8 cellular contexts compared by ENCODE assay signal in the genomic region with DNA sequence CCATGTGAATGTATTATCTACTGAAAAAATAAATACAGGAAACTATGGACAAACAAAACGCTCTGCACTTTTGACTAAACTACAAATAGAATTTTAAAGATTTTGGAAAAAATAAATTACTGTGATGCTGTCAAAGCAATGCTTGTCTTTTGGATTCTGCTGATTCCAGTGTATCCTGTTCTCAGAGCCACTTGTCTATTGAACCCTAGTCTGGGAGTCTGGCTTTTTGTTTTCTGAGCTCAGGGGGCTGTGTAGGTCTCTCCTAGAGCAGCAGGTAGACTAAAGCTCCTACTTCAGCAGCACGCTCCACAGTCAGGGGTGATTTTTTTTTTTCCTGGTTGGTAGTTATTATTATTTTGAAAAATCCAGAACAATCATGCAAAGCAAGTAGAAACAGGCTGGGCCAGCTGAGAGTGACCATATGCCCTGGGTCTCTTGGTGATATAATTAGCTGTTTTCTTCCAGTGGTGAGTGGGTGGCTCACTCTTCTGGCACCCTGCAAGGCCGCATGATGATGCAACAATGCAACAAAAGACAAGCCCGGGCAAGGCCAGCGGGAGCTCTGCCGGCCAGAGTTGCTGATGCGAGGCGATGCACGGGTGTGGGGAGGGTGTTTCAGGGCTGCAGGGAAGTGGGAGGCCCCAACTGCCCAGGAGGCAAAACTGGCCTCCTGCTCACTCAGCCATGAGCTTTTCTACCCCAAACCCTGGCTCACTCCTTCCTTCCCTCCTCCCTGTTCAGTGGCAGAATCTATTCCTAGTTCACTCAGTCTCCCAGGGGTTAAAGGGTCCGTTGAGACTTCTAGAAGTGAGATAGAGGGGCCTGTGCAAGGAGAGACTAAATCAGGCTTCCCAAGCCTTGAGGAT. TPM values are rescaled to one million over a fixed set of nuclear protein-coding genes. Genes with fewer than 3 reads are reported as not detected.
DNase-seq lines count a peak whose midpoint lies in the region; FAIRE-seq and TF ChIP-seq lines count a peak whose summit lies in the region.

No MANE protein-coding gene starts in this region.

- H3K4me2 ChIP-seq in MM.1S (ENCODE audit: low read depth, low read length) (peak overlapping the region; percentile 57; the same call in 1 of the 2 replicates), neural progenitor cell (peak overlapping the region; percentile 60)

- H3K4me1 ChIP-seq in MM.1S (ENCODE audit: low read length) = peaks cover 30% of the 10 kb centered on the region
- H3K4me1 ChIP-seq in neural progenitor cell = peaks cover 50% of the 10 kb centered on the region

- H3K4me1 Mint-ChIP-seq in neural progenitor cell = peaks cover 45% of the 10 kb centered on the region

- no peak for TF ChIP-seq CTCF in GM06990 (IDR thresholded peaks at IDR 0.05; ENCODE audit: insufficient read depth, low read length, poor library complexity, severe bottlenecking)
- no peak for TF ChIP-seq CTCF in MM.1S (IDR thresholded peaks at IDR 0.05; ENCODE audit: low read length)
- TF ChIP-seq CTCF in neural progenitor cell (IDR thresholded peaks at IDR 0.05) = no peak

- H3F3A ChIP-seq in MM.1S (ENCODE audit: insufficient read depth, low read length) = peaks cover 18% of the 10 kb centered on the region
- peaks cover 27% of the 10 kb centered on the region for H3F3A ChIP-seq in neural progenitor cell (ENCODE audit: low read depth)

- peak overlapping the region; percentile 29; the same call in 1 of the 2 replicates for H3K27ac ChIP-seq in MM.1S (ENCODE audit: low read length)
- H3K27ac ChIP-seq in neural progenitor cell = peak overlapping the region; percentile 7

- H4K20me1 ChIP-seq in MM.1S (ENCODE audit: insufficient read depth, low read length) (no peaks in the 10 kb centered on the region), neural progenitor cell (ENCODE audit: low read depth) (no peaks in the 10 kb centered on the region)

- H3K27ac Mint-ChIP-seq in neural progenitor cell = peak overlapping the region; percentile 53

- H3K27me3 Mint-ChIP-seq in neural progenitor cell (ENCODE audit: insufficient read depth, low read depth) = peaks cover 3% of the 10 kb centered on the region

- no peaks in the 10 kb centered on the region for H3K36me3 Mint-ChIP-seq in neural progenitor cell

- DNase-seq in GM06990 (ENCODE audit: extremely low read depth, insufficient read length) (peak; percentile 89), H54 (ENCODE audit: insufficient read length, low spot score) (peak; percentile 88), MM.1S (no peak), fibroblast of peridontal ligament (ENCODE audit: extremely low read depth) (peak; percentile 97), neural progenitor cell (ENCODE audit: low spot score) (peak; percentile 73)
- no peak for DNase-seq in stimulated activated CD4-positive, alpha-beta T cell treated with anti-CD3 and anti-CD28 coated beads, Interleukin-4, amount 100 ng/mL, for 1 hour
- DNase-seq in stimulated activated CD4-positive, alpha-beta T cell treated with anti-CD3 and anti-CD28 coated beads, Interleukin-4, amount 100 ng/mL, for 4 hours = no peak

- no peaks in the 10 kb centered on the region for H3K9me3 ChIP-seq in MM.1S (replicated peaks; ENCODE audit: insufficient read depth, low read length)
- no peaks in the 10 kb centered on the region for H3K9me3 ChIP-seq in neural progenitor cell (ENCODE audit: low read depth)

- no peaks in the 10 kb centered on the region for H3K27me3 ChIP-seq in GM06990 (replicated peaks; ENCODE audit: control insufficient read depth, insufficient read depth, low read length)
- H3K27me3 ChIP-seq in MM.1S (replicated peaks; ENCODE audit: insufficient read depth, low read length) = no peaks in the 10 kb centered on the region
- no peaks in the 10 kb centered on the region for H3K27me3 ChIP-seq in neural progenitor cell

- TF ChIP-seq POLR2A in H54 (IDR thresholded peaks at IDR 0.05; ENCODE audit: low read depth, low read length) (peak; percentile 19; the same call in 1 of the 2 replicates), Raji (IDR thresholded peaks at IDR 0.05; ENCODE audit: insufficient read depth, low read depth, low read length) (0 out of 2 replicates have a peak, but pooled peaks have one; percentile 24)

- H3K79me2 ChIP-seq in MM.1S (ENCODE audit: low read length) = no peaks in the 10 kb centered on the region
- H3K79me2 ChIP-seq in neural progenitor cell (ENCODE audit: low read depth) = no peaks in the 10 kb centered on the region

- FAIRE-seq in H54 (lab: Jason Lieb, UNC) = peak; percentile 91

- H3K36me3 ChIP-seq in GM06990 (ENCODE audit: control insufficient read depth, insufficient read depth, low read length) (no peaks in the 10 kb centered on the region), MM.1S (replicated peaks; ENCODE audit: insufficient read depth, low read length) (no peaks in the 10 kb centered on the region), neural progenitor cell (no peaks in the 10 kb centered on the region)

- H3K4me3 ChIP-seq in GM06990 (replicated peaks; ENCODE audit: low read depth, low read length) = peak overlapping the region; percentile 22; the same call in 1 of the 2 replicates
- H3K4me3 ChIP-seq in MM.1S (ENCODE audit: low read length) = no peak overlapping the region
- H3K4me3 ChIP-seq in neural progenitor cell = no peak overlapping the region

- H2AFZ ChIP-seq in MM.1S (ENCODE audit: low read length) = peak overlapping the region; percentile 72
- no peak overlapping the region for H2AFZ ChIP-seq in neural progenitor cell (replicated peaks)

- H3K4me3 Mint-ChIP-seq in neural progenitor cell = peak overlapping the region; percentile 11

- H3K9ac ChIP-seq in MM.1S (ENCODE audit: low read length) = no peak overlapping the region; the same call in 1 of the 2 replicates
- H3K9ac ChIP-seq in neural progenitor cell = no peak overlapping the region

- H3K9me3 Mint-ChIP-seq in neural progenitor cell = no peaks in the 10 kb centered on the region

- H3K9me2 ChIP-seq in MM.1S (replicated peaks; ENCODE audit: insufficient read depth, low read length) = no peaks in the 10 kb centered on the region

RNA-seq across cellular contexts. Expression of gene CDKN1A, which starts 11.6 kb away (rescaled TPM):
- 7.0 and 14.1 TPM in 2 replicates for total RNA-seq in neural progenitor cell (ENCODE audit: low replicate concordance)

RNA-seq across cellular contexts. Expression of gene RAB44, which starts 30.7 kb away (rescaled TPM):
- total RNA-seq in neural progenitor cell (ENCODE audit: low replicate concordance) = 0.03 TPM in 1 of 2 replicates, not detected in the other

Comparison
In these comparisons a context has a peak if more than half of its experiments do, and no peak if none do; other contexts are left out.
1. DNase-seq: peak in GM06990 (single experiment), H54 (single experiment), fibroblast of peridontal ligament (single experiment) and neural progenitor cell (single experiment); none in MM.1S (single experiment), stimulated activated CD4-positive, alpha-beta T cell treated with anti-CD3 and anti-CD28 coated beads, Interleukin-4, amount 100 ng/mL, for 1 hour (single experiment) and stimulated activated CD4-positive, alpha-beta T cell treated with anti-CD3 and anti-CD28 coated beads, Interleukin-4, amount 100 ng/mL, for 4 hours (0 of 2).